Comparison of ENCODE assay signal across 25 cellular contexts in genomic region chr17:19686400-19687090, GRCh38. TPM values are rescaled to one million over a fixed set of nuclear protein-coding genes. Genes with fewer than 3 reads are reported as not detected.
"Had no signal": no experiment of that assay in that cellular context is flagged by ENCODE, and none has a peak within 500 bp of the region (broad histone marks: within the 10 kb centered on the region; RNA-seq: fewer than 3 reads in every experiment).

No MANE protein-coding gene starts in this region.

- ATAC-seq: heart left ventricle; left lung; lower lobe of right lung; natural killer cell treated with Interleukin-12 subunit alpha and Interleukin-12 subunit beta and Interleukin-15 and Interleukin-18, amount 100 ng/mL, for 72 hours had no signal

- H3K4me3 Mint-ChIP-seq: endodermal cell; memory B cell; natural killer cell treated with Interleukin-12 subunit alpha and Interleukin-12 subunit beta and Interleukin-15 and Interleukin-18, amount 100 ng/mL, for 72 hours; neural progenitor cell had no signal

- H3K27ac ChIP-seq: coronary artery, heart left ventricle, left lung, lower lobe of right lung, neural progenitor cell, ovary, right atrium auricular region had no signal

- H3K27ac Mint-ChIP-seq: endodermal cell; memory B cell; natural killer cell treated with Interleukin-12 subunit alpha and Interleukin-12 subunit beta and Interleukin-15 and Interleukin-18, amount 100 ng/mL, for 72 hours; neural progenitor cell had no signal

- H3K4me1 Mint-ChIP-seq: endodermal cell, memory B cell, neural progenitor cell had no signal

- H3K9me3 ChIP-seq: heart left ventricle, left lung, lower lobe of right lung, ovary, right atrium auricular region had no signal

- H3K4me3 ChIP-seq: coronary artery, heart left ventricle, left lung, lower lobe of right lung, neural progenitor cell, ovary, right atrium auricular region, smooth muscle cell had no signal

- DNase-seq: effector CD4-positive, alpha-beta T cell; endodermal cell; erythroblast; heart left ventricle; hippocampal formation; kidney glomerular epithelial cell; left lung; lower lobe of right lung; midbrain; nucleus accumbens; ovary; stimulated activated CD4-positive, alpha-beta T cell treated with anti-CD3 and anti-CD28 coated beads, Interleukin-2, amount 100 ng/mL, for 48 hours; stimulated activated naive CD4-positive, alpha-beta T cell treated with Interleukin-2 at 50 U/mL for 16 hours; trophoblast cell had no signal

- H3K27me3 ChIP-seq: heart left ventricle, left lung, neural progenitor cell, ovary, right atrium auricular region had no signal

- H3K27me3 Mint-ChIP-seq: natural killer cell treated with Interleukin-12 subunit alpha and Interleukin-12 subunit beta and Interleukin-15 and Interleukin-18, amount 100 ng/mL, for 72 hours had no signal

- H3K9ac ChIP-seq: neural progenitor cell had no signal

- H3K9me3 Mint-ChIP-seq: memory B cell; natural killer cell treated with Interleukin-12 subunit alpha and Interleukin-12 subunit beta and Interleukin-15 and Interleukin-18, amount 100 ng/mL, for 72 hours had no signal

- H3K36me3 Mint-ChIP-seq: memory B cell; natural killer cell treated with Interleukin-12 subunit alpha and Interleukin-12 subunit beta and Interleukin-15 and Interleukin-18, amount 100 ng/mL, for 72 hours had no signal

- H3K36me3 ChIP-seq: left lung, lower lobe of right lung, ovary, right atrium auricular region had no signal

- H3K4me1 ChIP-seq: heart left ventricle, left lung, lower lobe of right lung, neural progenitor cell, right atrium auricular region had no signal

RNA-seq across cellular contexts. Expression of gene SLC47A2, which starts 29.8 kb away (rescaled TPM):
- total RNA-seq: dermis microvascular lymphatic vessel endothelial cell; endodermal cell; endothelial cell of umbilical vein; fibroblast of lung; glomerular endothelial cell; left lung; lower lobe of right lung; natural killer cell treated with Interleukin-12 subunit alpha and Interleukin-12 subunit beta and Interleukin-15 and Interleukin-18, amount 100 ng/mL, for 72 hours; posterior vena cava; right atrium auricular region; smooth muscle cell had no signal
